ENCODE assay signal across 9 cellular contexts in the genomic region with DNA sequence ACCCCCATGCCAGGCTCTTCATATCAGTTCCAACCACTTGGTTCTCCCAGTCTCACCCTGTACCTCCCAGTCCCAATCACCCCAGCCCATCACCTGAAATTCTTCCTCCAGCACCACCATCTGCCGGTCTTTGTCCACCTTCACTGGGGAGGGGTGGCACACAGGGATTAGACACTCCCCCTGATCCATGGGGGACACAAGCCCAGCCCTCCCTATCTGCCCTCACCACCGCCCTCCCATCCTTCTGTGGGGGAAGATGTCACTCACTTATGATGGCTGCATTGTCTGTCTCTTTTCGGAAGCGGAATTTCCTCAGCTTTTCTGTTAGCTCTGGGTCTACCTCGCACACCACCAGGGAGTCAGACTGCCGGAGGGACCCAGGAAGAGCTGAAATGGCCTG. TPM values are rescaled to one million over a fixed set of nuclear protein-coding genes. Genes with fewer than 3 reads are reported as not detected.
A peak's percentile ranks its signal among the peaks of the same experiment; 100 is the strongest.
DNase-seq lines count a peak whose midpoint lies in the region; ATAC-seq and TF ChIP-seq lines count a peak whose summit lies in the region.
"Had no signal": no experiment of that assay in that cellular context is flagged by ENCODE, and none has a peak within 500 bp of the region (broad histone marks: within the 10 kb centered on the region; RNA-seq: fewer than 3 reads in every experiment).

No MANE protein-coding gene starts in this region.

- peaks cover 40% of the 10 kb centered on the region for H3K36me3 Mint-ChIP-seq in T-helper 2 cell treated with Interferon-gamma antibody and Interleukin-4, amounts not matched to agents 5 μg/mL and 100 μg/mL, for 36 hours (ENCODE audit: low read depth)
- H3K36me3 Mint-ChIP-seq in glutamatergic neuron (ENCODE audit: unreplicated experiment), result no peaks in the 10 kb centered on the region
- H3K36me3 Mint-ChIP-seq: type B pancreatic cell had no signal

- H3K9me3 ChIP-seq in gastroesophageal sphincter, result no peaks in the 10 kb centered on the region
- H3K9me3 ChIP-seq in stomach smooth muscle (ENCODE audit: control insufficient read depth in 2 of 2, low read length in 2 of 2), result no peaks in the 10 kb centered on the region

- H3K9me3 Mint-ChIP-seq in T-helper 2 cell treated with Interferon-gamma antibody and Interleukin-4, amounts not matched to agents 5 μg/mL and 100 μg/mL, for 36 hours, result no peaks in the 10 kb centered on the region
- no peaks in the 10 kb centered on the region for H3K9me3 Mint-ChIP-seq in glutamatergic neuron (ENCODE audit: unreplicated experiment)
- H3K9me3 Mint-ChIP-seq: type B pancreatic cell had no signal

- H3K27ac Mint-ChIP-seq in T-helper 2 cell treated with Interferon-gamma antibody and Interleukin-4, amounts not matched to agents 5 μg/mL and 100 μg/mL, for 36 hours, result peak overlapping the region; percentile 97
- no peak overlapping the region for H3K27ac Mint-ChIP-seq in glutamatergic neuron (ENCODE audit: unreplicated experiment)
- H3K27ac Mint-ChIP-seq: type B pancreatic cell had no signal

- TF ChIP-seq CTCF in gastroesophageal sphincter (IDR thresholded peaks at IDR 0.05) (no peak), glutamatergic neuron (IDR thresholded peaks at IDR 0.05; ENCODE audit: partially characterized antibody, unreplicated experiment) (no peak)

- TF ChIP-seq EP300 in gastroesophageal sphincter (IDR thresholded peaks at IDR 0.05), result no peak

- H3K4me1 ChIP-seq in gastroesophageal sphincter (no peaks in the 10 kb centered on the region), stomach smooth muscle (ENCODE audit: control insufficient read depth, insufficient read depth, low read length) (no peaks in the 10 kb centered on the region)

- TF ChIP-seq POLR2A in gastroesophageal sphincter (IDR thresholded peaks at IDR 0.05), result no peak

- H3K36me3 ChIP-seq in gastroesophageal sphincter, result no peaks in the 10 kb centered on the region
- H3K36me3 ChIP-seq in stomach smooth muscle (ENCODE audit: control insufficient read depth in 2 of 2, insufficient read depth in 2 of 2, low read length in 2 of 2), result no peaks in the 10 kb centered on the region

- WGBS in gastroesophageal sphincter (ENCODE audit: low coverage in 1 of 2), 2 donors, result 60% methylated on average over 3 of the region's 6 CpGs; no CpG with 5 or more reads in 1 of the 2 donors

- H3K27ac ChIP-seq in gastroesophageal sphincter, result peak overlapping the region in 3 of 4 donors; percentile 53 to 69 (median 57)
- no peak overlapping the region for H3K27ac ChIP-seq in stomach smooth muscle (ENCODE audit: low read length)

- H3K27me3 Mint-ChIP-seq in T-helper 2 cell treated with Interferon-gamma antibody and Interleukin-4, amounts not matched to agents 5 μg/mL and 100 μg/mL, for 36 hours (ENCODE audit: low read depth), result no peaks in the 10 kb centered on the region
- H3K27me3 Mint-ChIP-seq in glutamatergic neuron (ENCODE audit: unreplicated experiment), result no peaks in the 10 kb centered on the region

- no peak for ATAC-seq in gastroesophageal sphincter
- ATAC-seq in GM19455 (IDR thresholded peaks at IDR 0.05; ENCODE audit: unreplicated experiment), result no peak

- DNase-seq in NCI-H2227 (lab: John Stamatoyannopoulos, UW; ENCODE audit: unreplicated experiment) (peak; percentile 69), NCI-H2227 treated with DMSO at 0.1 percent for 48 hours (lab: John Stamatoyannopoulos, UW) (no peak), NCI-H1105 (lab: John Stamatoyannopoulos, UW) (no peak), glutamatergic neuron (no peak)
- DNase-seq in T-helper 2 cell treated with Interferon-gamma antibody and Interleukin-4, amounts not matched to agents 5 μg/mL and 100 μg/mL, for 36 hours (ENCODE audit: low spot score), result peak; percentile 21

- H3K27me3 ChIP-seq in gastroesophageal sphincter (no peaks in the 10 kb centered on the region), stomach smooth muscle (ENCODE audit: control insufficient read depth in 1 of 2, insufficient read depth in 2 of 2, low read length in 2 of 2) (no peaks in the 10 kb centered on the region)

- peak overlapping the region; percentile 8 to 47 for H3K4me3 ChIP-seq in gastroesophageal sphincter
- H3K4me3 ChIP-seq in stomach smooth muscle (ENCODE audit: low read length in 2 of 2), result peak overlapping the region; percentile 12 to 54

- peak overlapping the region; percentile 29 to 33 for H3K9ac ChIP-seq in stomach smooth muscle (ENCODE audit: low read length in 2 of 2)

- peak overlapping the region; percentile 99 for H3K4me3 Mint-ChIP-seq in T-helper 2 cell treated with Interferon-gamma antibody and Interleukin-4, amounts not matched to agents 5 μg/mL and 100 μg/mL, for 36 hours
- H3K4me3 Mint-ChIP-seq in glutamatergic neuron (ENCODE audit: unreplicated experiment), result no peak overlapping the region
- H3K4me3 Mint-ChIP-seq: type B pancreatic cell had no signal

- H3K4me1 Mint-ChIP-seq in T-helper 2 cell treated with Interferon-gamma antibody and Interleukin-4, amounts not matched to agents 5 μg/mL and 100 μg/mL, for 36 hours (ENCODE audit: low read depth), result peaks cover 40% of the 10 kb centered on the region
- H3K4me1 Mint-ChIP-seq in glutamatergic neuron (ENCODE audit: low read depth, unreplicated experiment), result no peaks in the 10 kb centered on the region

RNA-seq across cellular contexts. Expression of a gene that starts 0.7 kb away (rescaled TPM):
- total RNA-seq in gastroesophageal sphincter (10 to 100 TPM in 3 of 4 donors, 1 to 10 TPM in 1; 5.2 to 19.5 (median 14.8) TPM), glutamatergic neuron (ENCODE audit: unreplicated experiment) (1.2 TPM)

RNA-seq across cellular contexts. Expression of a gene that starts 7.1 kb away (rescaled TPM):
- total RNA-seq in gastroesophageal sphincter (100 to 1,000 TPM in 1 of 4 donors, 10 to 100 TPM in 3; 68.2 to 121 (median 92.8) TPM), glutamatergic neuron (ENCODE audit: unreplicated experiment) (119 TPM)

RNA-seq across cellular contexts. Expression of a gene that starts 14.5 kb away (rescaled TPM):
- total RNA-seq in gastroesophageal sphincter (1 to 10 TPM in 2 of 4 donors, under 1 TPM in 2; 0.16 to 1.5 (median 1.1) TPM), glutamatergic neuron (ENCODE audit: unreplicated experiment) (56.3 TPM)

RNA-seq across cellular contexts. Expression of a gene that starts 39.0 kb away (rescaled TPM):
- total RNA-seq in gastroesophageal sphincter (not detected), glutamatergic neuron (ENCODE audit: unreplicated experiment) (not detected)

RNA-seq across cellular contexts. Expression of a gene that starts 55.7 kb away (rescaled TPM):
- 10 to 100 TPM; 32.8 to 48.0 (median 44.0) TPM for total RNA-seq in gastroesophageal sphincter
- 36.2 TPM for total RNA-seq in glutamatergic neuron (ENCODE audit: unreplicated experiment)

Comparison
In these comparisons a context has a peak if more than half of its experiments do, and no peak if none do; other contexts are left out.
1. DNase-seq: peak in NCI-H2227 (single experiment) and T-helper 2 cell treated with Interferon-gamma antibody and Interleukin-4, amounts not matched to agents 5 μg/mL and 100 μg/mL, for 36 hours (single experiment); none in NCI-H2227 treated with DMSO at 0.1 percent for 48 hours (single experiment), NCI-H1105 (single experiment) and glutamatergic neuron (single experiment).
2. RNA of a gene that starts 14.5 kb away (total RNA-seq): 56.3 TPM in glutamatergic neuron (single experiment); 0.16 to 1.5 TPM in gastroesophageal sphincter; every median in the first group is over 10 times any median in the second.